In the genomic region with DNA sequence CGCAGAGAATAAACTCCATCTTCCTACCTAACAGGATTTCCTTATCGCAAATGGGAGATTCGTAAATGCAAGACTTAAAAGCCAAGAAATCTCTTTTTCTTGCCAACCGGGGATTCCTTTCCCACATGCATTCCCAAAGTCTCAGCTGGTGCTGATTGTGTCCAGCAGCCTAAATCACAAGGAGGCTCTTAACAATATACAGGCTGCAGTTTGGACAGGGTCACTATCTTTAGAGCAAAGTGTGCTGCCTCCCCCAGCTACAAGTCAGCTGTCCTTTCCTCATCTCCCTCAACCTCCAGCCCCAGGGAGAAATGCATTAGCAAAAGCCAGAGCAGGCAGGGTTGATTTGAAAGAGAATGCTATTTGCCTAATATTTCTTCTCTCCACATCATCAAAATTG, we compare ENCODE assay signal across 18 cellular contexts.
A peak's percentile ranks its signal among the peaks of the same experiment; 100 is the strongest.
DNase-seq lines count a peak whose midpoint lies in the region; ATAC-seq, FAIRE-seq and TF ChIP-seq lines count a peak whose summit lies in the region.
"Had no signal": no experiment of that assay in that cellular context is flagged by ENCODE, and none has a peak within 500 bp of the region (broad histone marks: within the 10 kb centered on the region; RNA-seq: fewer than 3 reads in every experiment).

No MANE protein-coding gene starts in this region.

- H4K20me1 ChIP-seq in SK-N-SH (ENCODE audit: insufficient read depth): no peaks in the 10 kb centered on the region
- H4K20me1 ChIP-seq: BLaER1 had no signal

- CTCF ChIA-PET in SK-N-SH (lab: Yijun Ruan, JAX): interaction anchor here (1.2 to 1.5 kb wide), 5 partner anchors 8 to 774 kb away, joined by 3 to 5 read pairs (median 3); no protein-coding TSS in a partner anchor

- no peak for TF ChIP-seq EP300 in SK-N-SH (IDR thresholded peaks at IDR 0.05; ENCODE audit: borderline replicate concordance in 1 of 2, low read depth in 1 of 2, low read length in 1 of 2)

- H3K9me3 ChIP-seq in SK-N-SH (no peaks in the 10 kb centered on the region), endodermal cell (ENCODE audit: control insufficient read depth, low read length) (no peaks in the 10 kb centered on the region), mesodermal cell (ENCODE audit: control insufficient read depth, low read length) (no peaks in the 10 kb centered on the region)
- H3K9me3 ChIP-seq: A549, BLaER1, Caco-2, HAP-1 had no signal

- H3K79me2 ChIP-seq in SK-N-SH (ENCODE audit: insufficient read depth): no peaks in the 10 kb centered on the region

- H3K4me2 ChIP-seq in SK-N-SH: no peak overlapping the region
- H3K4me2 ChIP-seq: A549, BLaER1 had no signal

- H3K4me3 ChIP-seq in SK-N-SH (ENCODE audit: low read depth in 2 of 2, low read length in 1 of 2): no peak overlapping the region
- peak overlapping the region; percentile 1 for H3K4me3 ChIP-seq in endodermal cell (ENCODE audit: low read length)
- no peak overlapping the region for H3K4me3 ChIP-seq in mesodermal cell (ENCODE audit: extremely low read depth, insufficient read depth, low read length, poor library complexity, severe bottlenecking)
- H3K4me3 ChIP-seq: A549, BLaER1, HAP-1 had no signal

- TF ChIP-seq RAD21 in SK-N-SH (IDR thresholded peaks at IDR 0.05; ENCODE audit: low read length): no peak

- H3K9me2 ChIP-seq in SK-N-SH: no peaks in the 10 kb centered on the region

- no peaks in the 10 kb centered on the region for H3K36me3 Mint-ChIP-seq in endodermal cell (ENCODE audit: low read depth)
- H3K36me3 Mint-ChIP-seq: CD8-positive, alpha-beta memory T cell had no signal

- no peak overlapping the region for H3K4me3 Mint-ChIP-seq in endodermal cell
- H3K4me3 Mint-ChIP-seq: CD8-positive, alpha-beta memory T cell had no signal

- FAIRE-seq in urothelium cell line (lab: Jason Lieb, UNC): no peak
- FAIRE-seq: A549, GM19239, H1, HepG2, HTR-8/SVneo had no signal

- no peak for TF ChIP-seq CTCF in SK-N-SH (IDR thresholded peaks at IDR 0.05)
- no peak for TF ChIP-seq CTCF in endodermal cell (conservative IDR thresholded peaks at IDR 0.05)

- H3K27me3 ChIP-seq in SK-N-SH (ENCODE audit: insufficient read depth) (no peaks in the 10 kb centered on the region), endodermal cell (ENCODE audit: control insufficient read depth, insufficient read depth, low read length, poor library complexity, severe bottlenecking) (no peaks in the 10 kb centered on the region)
- H3K27me3 ChIP-seq: BLaER1 had no signal

- peak overlapping the region; percentile 80 to 82; a peak in 3 of 4 replicates for H3K27ac ChIP-seq in SK-N-SH (ENCODE audit: low read depth in 2 of 2, low read length in 1 of 2)
- H3K27ac ChIP-seq in endodermal cell (ENCODE audit: low read depth, low read length): no peak overlapping the region
- H3K27ac ChIP-seq in mesodermal cell (ENCODE audit: low read depth, low read length, severe bottlenecking): peak overlapping the region; percentile 33
- H3K27ac ChIP-seq: A549, BLaER1 had no signal

- POLR2A ChIA-PET in SK-N-SH (lab: Yijun Ruan, JAX): no interaction called here

- peaks cover 46% of the 10 kb centered on the region for H3K4me1 Mint-ChIP-seq in endodermal cell
- H3K4me1 Mint-ChIP-seq: CD8-positive, alpha-beta memory T cell had no signal

- H3K27ac Mint-ChIP-seq in endodermal cell: no peak overlapping the region
- H3K27ac Mint-ChIP-seq: CD8-positive, alpha-beta memory T cell had no signal

- no peak for DNase-seq in SK-N-SH
- no peak for DNase-seq in endodermal cell
- DNase-seq in UCSD-AML1 (lab: John Stamatoyannopoulos, UW; ENCODE audit: unreplicated experiment): no peak
- DNase-seq in urothelium cell line (ENCODE audit: low spot score): no peak
- DNase-seq: AML-193; Caco-2; CD8-positive, alpha-beta memory T cell; DND-41; GF-D8 had no signal

- H3K36me3 ChIP-seq in SK-N-SH (replicated peaks in 1 of 2; ENCODE audit: control insufficient read depth in 1 of 2, insufficient read depth in 2 of 2, low read length in 1 of 2) (no peaks in the 10 kb centered on the region), endodermal cell (ENCODE audit: control insufficient read depth, insufficient read depth, low read length) (no peaks in the 10 kb centered on the region), mesodermal cell (ENCODE audit: control insufficient read depth, insufficient read depth, low read length) (no peaks in the 10 kb centered on the region)
- H3K36me3 ChIP-seq: BLaER1, HAP-1 had no signal

- H3F3A ChIP-seq in SK-N-SH (replicated peaks; ENCODE audit: insufficient read depth): peaks cover 37% of the 10 kb centered on the region

- ATAC-seq in HG02610 (IDR thresholded peaks at IDR 0.05; ENCODE audit: unreplicated experiment): no peak
- ATAC-seq: A549, HepG2 had no signal

- 64% methylated on average over 4 of the region's 4 CpGs for WGBS in SK-N-SH (ENCODE audit: low lambda C conversion rate)
- WGBS in endodermal cell (ENCODE audit: insufficient coverage in 1 of 2, insufficient read length in 1 of 2), 2 experiments: 80 to 86% methylated on average over 1 to 4 of the region's 4 CpGs
- WGBS in mesodermal cell (ENCODE audit: insufficient coverage in 2 of 2), 2 experiments: 80 to 90% methylated on average over 3 of the region's 4 CpGs

- peaks cover 1% of the 10 kb centered on the region for H3K27me3 Mint-ChIP-seq in endodermal cell (ENCODE audit: insufficient read depth)

- H3K9me3 Mint-ChIP-seq in endodermal cell: no peaks in the 10 kb centered on the region

- H2AFZ ChIP-seq in SK-N-SH (ENCODE audit: low read depth): no peak overlapping the region

- H3K4me1 ChIP-seq in SK-N-SH (ENCODE audit: control insufficient read depth in 1 of 2, insufficient read depth in 2 of 2, low read depth in 1 of 2, low read length in 1 of 2) (peaks cover 32 to 35% of the 10 kb centered on the region in 2 experiments), endodermal cell (ENCODE audit: control insufficient read depth, insufficient read depth, low read length) (peaks cover 32% of the 10 kb centered on the region), mesodermal cell (ENCODE audit: control insufficient read depth, insufficient read depth, low read length, poor library complexity, severe bottlenecking) (peaks cover 20% of the 10 kb centered on the region)
- H3K4me1 ChIP-seq: A549, BLaER1, Caco-2, HAP-1 had no signal

- H3K9ac ChIP-seq in SK-N-SH: no peak overlapping the region
- H3K9ac ChIP-seq in endodermal cell (ENCODE audit: extremely low read depth, low read length, poor library complexity, severe bottlenecking): no peak overlapping the region
- H3K9ac ChIP-seq: BLaER1 had no signal

TF ChIP-seq in SK-N-SH, 30 proteins besides CTCF, POLR2A, EP300 and RAD21:
- 0 out of 2 replicates have a peak, but pooled peaks have one; percentile 4 for TF ChIP-seq PBX3 (IDR thresholded peaks at IDR 0.05)
- TF ChIP-seq FOXM1 (IDR thresholded peaks at IDR 0.05; ENCODE audit: low read depth): no peak
- peak; percentile 65 for TF ChIP-seq TCF12 (IDR thresholded peaks at IDR 0.05)
- TF ChIP-seq NFIC (IDR thresholded peaks at IDR 0.05; ENCODE audit: borderline replicate concordance): peak; percentile 42
- no peak for TF ChIP-seq CHD2 (IDR thresholded peaks at IDR 0.05; ENCODE audit: low read length, partially characterized antibody)
